In the genomic region with DNA sequence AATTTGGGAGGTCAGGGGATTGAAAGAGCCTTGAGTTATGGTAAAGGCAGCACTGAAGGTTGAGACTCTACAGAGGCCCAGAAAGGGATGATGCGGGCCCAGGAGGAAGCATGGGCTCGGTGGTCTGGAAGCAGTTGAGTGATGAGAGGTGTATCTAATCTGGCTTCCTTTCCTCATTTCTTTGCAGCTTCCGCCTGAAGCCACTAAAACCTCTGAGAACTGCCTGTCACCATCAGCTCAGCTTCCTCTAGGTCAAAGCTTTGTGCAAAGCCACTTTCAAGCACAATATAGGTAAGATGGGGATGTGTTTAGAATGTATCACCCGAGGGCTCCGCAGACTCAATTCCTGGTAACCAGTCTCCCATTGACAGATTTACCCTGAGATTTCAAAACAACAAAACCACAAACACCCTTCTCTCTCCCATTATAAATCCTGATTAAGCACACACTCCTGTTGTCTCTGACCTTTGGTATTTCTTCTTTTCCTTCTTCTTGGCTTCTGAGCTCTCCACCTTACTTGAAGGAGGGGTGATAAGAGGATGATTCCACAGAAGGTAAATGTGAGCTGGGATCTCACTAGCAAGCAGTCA, we compare ENCODE assay signal across 29 cellular contexts. TPM values are rescaled to one million over a fixed set of nuclear protein-coding genes. Genes with fewer than 3 reads are reported as not detected.
DNase-seq lines count a peak whose midpoint lies in the region; ATAC-seq lines count a peak whose summit lies in the region.
"Had no signal": no experiment of that assay in that cellular context is flagged by ENCODE, and none has a peak within 500 bp of the region (broad histone marks: within the 10 kb centered on the region; RNA-seq: fewer than 3 reads in every experiment).

No MANE protein-coding gene starts in this region.

- H3K4me3 Mint-ChIP-seq in activated naive CD4-positive, alpha-beta T cell treated with anti-CD3 and anti-CD28 coated beads for 36 hours, result no peak overlapping the region
- peak overlapping the region; percentile 13 for H3K4me3 Mint-ChIP-seq in activated T-helper 17 cell treated with anti-CD3 and anti-CD28 coated beads, Interleukin-2, amount 50 U/mL, for 72 hours
- no peak overlapping the region for H3K4me3 Mint-ChIP-seq in stimulated activated effector memory CD8-positive, alpha-beta T cell treated with anti-CD3 and anti-CD28 coated beads, Interleukin-12 subunit alpha, Interleukin-12 subunit beta, amount 100 ng/mL, for 72 hours
- H3K4me3 Mint-ChIP-seq: activated T-cell treated with anti-CD3 and anti-CD28 coated beads, Interleukin-2, amount 50 U/mL, for 4 hours; brain; dendritic cell treated with granulocyte-macrophage colony-stimulating factor and Interleukin-4, amounts not matched to agents 40 ng/mL and 50 ng/mL, for 4 days; H9; naive B cell had no signal

- H3K4me1 Mint-ChIP-seq in activated naive CD4-positive, alpha-beta T cell treated with anti-CD3 and anti-CD28 coated beads for 36 hours (ENCODE audit: low read depth), result peaks cover 4% of the 10 kb centered on the region
- peaks cover 14% of the 10 kb centered on the region for H3K4me1 Mint-ChIP-seq in activated T-helper 17 cell treated with anti-CD3 and anti-CD28 coated beads, Interleukin-2, amount 50 U/mL, for 72 hours
- H3K4me1 Mint-ChIP-seq in stimulated activated effector memory CD8-positive, alpha-beta T cell treated with anti-CD3 and anti-CD28 coated beads, Interleukin-12 subunit alpha, Interleukin-12 subunit beta, amount 100 ng/mL, for 72 hours, result peaks cover 30% of the 10 kb centered on the region
- H3K4me1 Mint-ChIP-seq: naive B cell had no signal

- ATAC-seq in activated naive CD4-positive, alpha-beta T cell treated with anti-CD3 and anti-CD28 coated beads, Interleukin-2, amount 50 U/mL, for 72 hours, result peak; percentile 46 to 64
- ATAC-seq in activated T-helper 17 cell treated with anti-CD3 and anti-CD28 coated beads, Interleukin-2, amount 50 U/mL, for 72 hours (replicated peaks), result peak; percentile 83
- ATAC-seq in stimulated activated effector memory CD8-positive, alpha-beta T cell treated with anti-CD3 and anti-CD28 coated beads, Interleukin-12 subunit alpha, Interleukin-12 subunit beta, amount 100 ng/mL, for 72 hours, result peak; percentile 82
- no peak for ATAC-seq in left colon
- ATAC-seq: gastrocnemius medialis, lower lobe of right lung, psoas muscle had no signal

- peak overlapping the region in 1 of 2 donors; percentile 12 for H3K27ac Mint-ChIP-seq in activated naive CD4-positive, alpha-beta T cell treated with anti-CD3 and anti-CD28 coated beads, Interleukin-2, amount 50 U/mL, for 72 hours
- H3K27ac Mint-ChIP-seq in activated naive CD4-positive, alpha-beta T cell treated with anti-CD3 and anti-CD28 coated beads for 36 hours, result no peak overlapping the region
- H3K27ac Mint-ChIP-seq in activated T-helper 17 cell treated with anti-CD3 and anti-CD28 coated beads, Interleukin-2, amount 50 U/mL, for 72 hours, result no peak overlapping the region
- H3K27ac Mint-ChIP-seq in stimulated activated effector memory CD8-positive, alpha-beta T cell treated with anti-CD3 and anti-CD28 coated beads, Interleukin-12 subunit alpha, Interleukin-12 subunit beta, amount 100 ng/mL, for 72 hours, result no peak overlapping the region
- H3K27ac Mint-ChIP-seq: brain; dendritic cell treated with granulocyte-macrophage colony-stimulating factor and Interleukin-4, amounts not matched to agents 40 ng/mL and 50 ng/mL, for 4 days had no signal

- CTCF ChIA-PET in activated naive CD4-positive, alpha-beta T cell treated with anti-CD3 and anti-CD28 coated beads for 36 hours (lab: Charles Lee), result no interaction called here

- no peak for DNase-seq in activated naive CD4-positive, alpha-beta T cell treated with anti-CD3 and anti-CD28 coated beads, Interleukin-2, amount 50 U/mL, for 72 hours (ENCODE audit: low spot score in 2 of 2)
- DNase-seq in activated naive CD4-positive, alpha-beta T cell treated with anti-CD3 and anti-CD28 coated beads for 36 hours, result no peak
- DNase-seq in Kasumi-1 (lab: John Stamatoyannopoulos, UW) (peak; percentile 1 to 21), left colon (no peak), NCI-H510A treated with DMSO at 0.1 percent for 48 hours (lab: John Stamatoyannopoulos, UW) (no peak)
- no peak for DNase-seq in stimulated activated effector memory CD8-positive, alpha-beta T cell treated with anti-CD3 and anti-CD28 coated beads, Interleukin-12 subunit alpha, Interleukin-12 subunit beta, amount 100 ng/mL, for 72 hours (ENCODE audit: low spot score in 2 of 2)
- DNase-seq: activated CD4-positive, alpha-beta T cell treated with anti-CD3 and anti-CD28 coated beads, Interleukin-2, amount 50 U/mL, for 48 hours; activated T-cell treated with anti-CD3 and anti-CD28 coated beads, Interleukin-2, amount 50 U/mL, for 4 hours; amniotic stem cell; DND-41; gastrocnemius medialis; H9; kidney glomerular epithelial cell; lower lobe of right lung; midbrain; naive B cell; NCI-H1436; NCI-H2081; NCI-H2227 treated with DMSO at 0.1 percent for 48 hours; psoas muscle; SIG-M5; sigmoid colon; stimulated activated CD4-positive, alpha-beta T cell treated with anti-CD3 and anti-CD28 coated beads, Interleukin-4, amount 100 ng/mL, for 1 hour; SW 1271; T1000; trophoblast cell had no signal

- H3K9me3 Mint-ChIP-seq in activated naive CD4-positive, alpha-beta T cell treated with anti-CD3 and anti-CD28 coated beads, Interleukin-2, amount 50 U/mL, for 72 hours, result peaks cover 0 to 11% of the 10 kb centered on the region in 2 donors
- H3K9me3 Mint-ChIP-seq in activated naive CD4-positive, alpha-beta T cell treated with anti-CD3 and anti-CD28 coated beads for 36 hours, result no peaks in the 10 kb centered on the region
- no peaks in the 10 kb centered on the region for H3K9me3 Mint-ChIP-seq in activated T-helper 17 cell treated with anti-CD3 and anti-CD28 coated beads, Interleukin-2, amount 50 U/mL, for 72 hours
- H3K9me3 Mint-ChIP-seq in stimulated activated effector memory CD8-positive, alpha-beta T cell treated with anti-CD3 and anti-CD28 coated beads, Interleukin-12 subunit alpha, Interleukin-12 subunit beta, amount 100 ng/mL, for 72 hours, result peaks cover 2% of the 10 kb centered on the region
- H3K9me3 Mint-ChIP-seq: activated T-cell treated with anti-CD3 and anti-CD28 coated beads, Interleukin-2, amount 50 U/mL, for 4 hours had no signal

- H3K27me3 Mint-ChIP-seq in activated naive CD4-positive, alpha-beta T cell treated with anti-CD3 and anti-CD28 coated beads for 36 hours (ENCODE audit: low read depth), result peaks cover 31% of the 10 kb centered on the region
- H3K27me3 Mint-ChIP-seq in activated T-helper 17 cell treated with anti-CD3 and anti-CD28 coated beads, Interleukin-2, amount 50 U/mL, for 72 hours, result peaks cover 14% of the 10 kb centered on the region
- H3K27me3 Mint-ChIP-seq: naive B cell had no signal

- H3K36me3 Mint-ChIP-seq in activated naive CD4-positive, alpha-beta T cell treated with anti-CD3 and anti-CD28 coated beads, Interleukin-2, amount 50 U/mL, for 72 hours, result peaks cover 0 to 11% of the 10 kb centered on the region in 2 donors
- H3K36me3 Mint-ChIP-seq in activated naive CD4-positive, alpha-beta T cell treated with anti-CD3 and anti-CD28 coated beads for 36 hours (ENCODE audit: low read depth), result no peaks in the 10 kb centered on the region
- H3K36me3 Mint-ChIP-seq in activated T-helper 17 cell treated with anti-CD3 and anti-CD28 coated beads, Interleukin-2, amount 50 U/mL, for 72 hours (ENCODE audit: low read depth), result no peaks in the 10 kb centered on the region
- no peaks in the 10 kb centered on the region for H3K36me3 Mint-ChIP-seq in stimulated activated effector memory CD8-positive, alpha-beta T cell treated with anti-CD3 and anti-CD28 coated beads, Interleukin-12 subunit alpha, Interleukin-12 subunit beta, amount 100 ng/mL, for 72 hours
- H3K36me3 Mint-ChIP-seq: naive B cell had no signal

- intact Hi-C loops in activated naive CD4-positive, alpha-beta T cell treated with anti-CD3 and anti-CD28 coated beads for 36 hours (cut with micrococcal nuclease), result no loop called here
- intact Hi-C loops in left colon (cut with DNase I, micrococcal nuclease), result no loop called here

RNA-seq across cellular contexts. Expression of a gene that starts 21.2 kb away (rescaled TPM):
- total RNA-seq in activated naive CD4-positive, alpha-beta T cell treated with anti-CD3 and anti-CD28 coated beads, Interleukin-2, amount 50 U/mL, for 72 hours, result 1 to 10 TPM in 1 of 2 donors, under 1 TPM in 1; 0.20 to 1.1 TPM
- under 1 TPM; 0.17 to 0.24 TPM for total RNA-seq in activated naive CD4-positive, alpha-beta T cell treated with anti-CD3 and anti-CD28 coated beads for 36 hours
- 1 to 10 TPM in 1 of 2 donors, under 1 TPM in 1; 0.87 to 1.2 TPM for total RNA-seq in activated T-helper 17 cell treated with anti-CD3 and anti-CD28 coated beads, Interleukin-2, amount 50 U/mL, for 72 hours
- 10 to 100 TPM; 14.4 to 17.9 TPM for total RNA-seq in left colon

Comparison
In these comparisons a context has a peak if more than half of its experiments do, and no peak if none do; other contexts are left out.
1. DNase-seq: peak in Kasumi-1 (2 of 2); none in activated naive CD4-positive, alpha-beta T cell treated with anti-CD3 and anti-CD28 coated beads, Interleukin-2, amount 50 U/mL, for 72 hours (0 of 2), activated naive CD4-positive, alpha-beta T cell treated with anti-CD3 and anti-CD28 coated beads for 36 hours (single experiment), stimulated activated effector memory CD8-positive, alpha-beta T cell treated with anti-CD3 and anti-CD28 coated beads, Interleukin-12 subunit alpha, Interleukin-12 subunit beta, amount 100 ng/mL, for 72 hours (0 of 2), left colon (0 of 2) and NCI-H510A treated with DMSO at 0.1 percent for 48 hours (single experiment).
2. RNA of a gene that starts 21.2 kb away (total RNA-seq): 14.4 to 17.9 TPM in left colon; 0.87 to 1.2 TPM in activated T-helper 17 cell treated with anti-CD3 and anti-CD28 coated beads, Interleukin-2, amount 50 U/mL, for 72 hours, 0.20 to 1.1 TPM in activated naive CD4-positive, alpha-beta T cell treated with anti-CD3 and anti-CD28 coated beads, Interleukin-2, amount 50 U/mL, for 72 hours and 0.17 to 0.24 TPM in activated naive CD4-positive, alpha-beta T cell treated with anti-CD3 and anti-CD28 coated beads for 36 hours; every median in the first group is over 4 times any median in the second.